In the genomic region with DNA sequence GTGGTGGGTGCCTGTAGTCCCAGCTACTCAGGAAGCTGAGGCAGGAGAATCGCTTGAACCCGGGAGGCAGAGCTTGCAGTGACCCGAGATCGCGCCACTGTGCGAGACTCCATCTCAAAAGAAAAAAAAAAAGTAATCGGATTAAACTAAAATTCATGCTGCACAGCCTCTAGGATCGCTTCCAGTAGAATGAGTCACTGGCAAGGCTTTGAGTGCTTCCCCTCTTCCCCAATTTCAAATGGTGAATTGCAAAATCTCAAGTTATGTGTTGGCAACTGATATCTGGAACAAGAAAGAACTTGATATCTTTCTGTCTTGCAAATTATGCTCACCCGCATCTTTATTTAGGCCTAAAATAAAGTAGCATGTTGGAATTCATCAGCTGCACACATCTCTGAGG, we compare ENCODE assay signal across 9 cellular contexts. TPM values are rescaled to one million over a fixed set of nuclear protein-coding genes. Genes with fewer than 3 reads are reported as not detected.
A peak's percentile ranks its signal among the peaks of the same experiment; 100 is the strongest.
DNase-seq lines count a peak whose midpoint lies in the region; ATAC-seq and TF ChIP-seq lines count a peak whose summit lies in the region.
"Had no signal": no experiment of that assay in that cellular context is flagged by ENCODE, and none has a peak within 500 bp of the region (broad histone marks: within the 10 kb centered on the region; RNA-seq: fewer than 3 reads in every experiment).

No MANE protein-coding gene starts in this region.

- no peak overlapping the region for H3K27ac Mint-ChIP-seq in Caco-2 (ENCODE audit: unreplicated experiment)

- no peaks in the 10 kb centered on the region for H3K36me3 ChIP-seq in PC-3 (ENCODE audit: low read depth, low read length)
- no peaks in the 10 kb centered on the region for H3K36me3 ChIP-seq in Caco-2 (ENCODE audit: control insufficient read depth, insufficient read depth, low read length)

- H3K4me1 ChIP-seq in PC-3 (ENCODE audit: insufficient read depth, low read length) (peaks cover 43% of the 10 kb centered on the region), Caco-2 (no peaks in the 10 kb centered on the region)

- peaks cover 54% of the 10 kb centered on the region for H3K79me2 ChIP-seq in PC-3 (ENCODE audit: low read length)

- H3K9me3 Mint-ChIP-seq in Caco-2 (ENCODE audit: unreplicated experiment), result no peaks in the 10 kb centered on the region

- intact Hi-C loops in PC-3 (cut with micrococcal nuclease), result no loop called here
- intact Hi-C loops in Caco-2 (cut with micrococcal nuclease; ENCODE audit: unreplicated experiment), result no loop called here

- H3K27me3 ChIP-seq in PC-3 (ENCODE audit: low read length), result no peaks in the 10 kb centered on the region
- H3K27me3 ChIP-seq in Caco-2 (replicated peaks; ENCODE audit: control insufficient read depth, insufficient read depth, low read length), result no peaks in the 10 kb centered on the region

- no peaks in the 10 kb centered on the region for H3K9me3 ChIP-seq in PC-3 (ENCODE audit: low read length)
- no peaks in the 10 kb centered on the region for H3K9me3 ChIP-seq in Caco-2

- BruUV-seq in PC-3 (replicated peaks; lab: Mats Ljungman, UMichigan) (no TSS peak), Caco-2 (replicated peaks; lab: Mats Ljungman, UMichigan) (no TSS peak)

- no peak overlapping the region for H2AFZ ChIP-seq in PC-3 (ENCODE audit: low read length)

- H3K9me2 ChIP-seq in PC-3 (replicated peaks; ENCODE audit: low read length), result no peaks in the 10 kb centered on the region

- H3K9ac ChIP-seq in PC-3 (ENCODE audit: low read length), result 0 out of 2 replicates have a peak overlapping the region, but pooled peaks have one; percentile 8

- POLR2A ChIA-PET in PC-3 (lab: Charles Lee; ENCODE audit: unreplicated experiment) (no interaction called here), Caco-2 (lab: Charles Lee) (no interaction called here)

- H3K4me3 ChIP-seq in PC-3 (ENCODE audit: low read length), result no peak overlapping the region; the same call in 1 of the 2 replicates
- H3K4me3 ChIP-seq in skeletal muscle cell (ENCODE audit: low read depth, low read length), result no peak overlapping the region
- H3K4me3 ChIP-seq in Caco-2 (ENCODE audit: low read depth, low read length), result no peak overlapping the region

- no peak overlapping the region for H3K4me3 Mint-ChIP-seq in Caco-2 (ENCODE audit: unreplicated experiment)

- no peaks in the 10 kb centered on the region for H4K20me1 ChIP-seq in PC-3 (ENCODE audit: low read length)

- no peaks in the 10 kb centered on the region for H3F3A ChIP-seq in PC-3 (ENCODE audit: low read length, unreplicated experiment)

- peak; percentile 76 for ATAC-seq in PC-3
- no peak for ATAC-seq in GM21825 (IDR thresholded peaks at IDR 0.05; ENCODE audit: unreplicated experiment)

- H3K27ac ChIP-seq in PC-3 (ENCODE audit: low read length), result peak overlapping the region; percentile 9

- H3K4me1 Mint-ChIP-seq in Caco-2 (ENCODE audit: low read depth, unreplicated experiment), result no peaks in the 10 kb centered on the region

- CTCF ChIA-PET in PC-3 (lab: Charles Lee) (no interaction called here), Caco-2 (lab: Charles Lee) (no interaction called here)

- H3K36me3 Mint-ChIP-seq in Caco-2 (ENCODE audit: insufficient read depth, unreplicated experiment), result no peaks in the 10 kb centered on the region

- peak overlapping the region; percentile 57 for H3K4me2 ChIP-seq in PC-3 (ENCODE audit: low read length)

- H3K27me3 Mint-ChIP-seq in Caco-2 (ENCODE audit: insufficient read depth, unreplicated experiment), result no peaks in the 10 kb centered on the region

- DNase-seq in Daoy (ENCODE audit: low read depth), result peak; percentile 71
- peak; percentile 84 for DNase-seq in PC-3
- peak; percentile 96 for DNase-seq in fibroblast of gingiva (ENCODE audit: low read depth)
- peak; percentile 78 for DNase-seq in skeletal muscle cell (ENCODE audit: low read depth)
- DNase-seq in Caco-2, result no peak
- DNase-seq in foreskin melanocyte, result no peak
- no peak for DNase-seq in DMS114 treated with DMSO at 0.1 percent for 48 hours (lab: John Stamatoyannopoulos, UW; ENCODE audit: unreplicated experiment)
- DNase-seq: T-helper 1 cell had no signal

- TF ChIP-seq CTCF in PC-3 (conservative IDR thresholded peaks at IDR 0.05; ENCODE audit: low read depth, low read length), result no peak
- no peak for TF ChIP-seq CTCF in Caco-2 (IDR thresholded peaks at IDR 0.05; ENCODE audit: insufficient read depth in 1 of 2, low read depth in 1 of 2, low read length in 1 of 2, severe bottlenecking in 1 of 2, unreplicated experiment in 1 of 2)

RNA-seq across cellular contexts. Expression of gene TTC39C, which starts 12.6 kb away (rescaled TPM):
- 13.2 and 18.3 TPM in 2 replicates for total RNA-seq in Daoy (2014; rRNA removed; shearing (Covaris generic))
- 24.7 and 26.3 TPM in 2 replicates for total RNA-seq in PC-3 (2014; rRNA removed)
- 9.1 and 9.3 TPM in 2 replicates for total RNA-seq in Caco-2 (2022)

Comparison
In these comparisons a context has a peak if more than half of its experiments do, and no peak if none do; other contexts are left out.
1. DNase-seq: peak in Daoy (single experiment), PC-3 (single experiment), fibroblast of gingiva (single experiment) and skeletal muscle cell (single experiment); none in Caco-2 (0 of 2), foreskin melanocyte (single experiment) and DMS114 treated with DMSO at 0.1 percent for 48 hours (single experiment).